ENCODE assay signal across 10 cellular contexts in genomic region chr16:56985288-56985961, GRCh38. TPM values are rescaled to one million over a fixed set of nuclear protein-coding genes. Genes with fewer than 3 reads are reported as not detected.
DNase-seq lines count a peak whose midpoint lies in the region; ATAC-seq and TF ChIP-seq lines count a peak whose summit lies in the region.
"Had no signal": no experiment of that assay in that cellular context is flagged by ENCODE, and none has a peak within 500 bp of the region (broad histone marks: within the 10 kb centered on the region; RNA-seq: fewer than 3 reads in every experiment).

No MANE protein-coding gene starts in this region.

- no peak overlapping the region for H3K18ac ChIP-seq in trophoblast cell (ENCODE audit: low read length)

- peaks cover 2 to 6% of the 10 kb centered on the region in 2 experiments for H3K4me1 ChIP-seq in trophoblast cell (ENCODE audit: control insufficient read depth in 1 of 2, insufficient read depth in 2 of 2, low read length in 2 of 2)

- no peak overlapping the region for H4K8ac ChIP-seq in trophoblast cell (ENCODE audit: low read depth, low read length)

- H2BK12ac ChIP-seq in trophoblast cell (ENCODE audit: low read length) = no peak overlapping the region

- H3K27me3 ChIP-seq in trophoblast cell (ENCODE audit: insufficient read depth, low read length) = peaks cover 24% of the 10 kb centered on the region
- H3K27me3 ChIP-seq: neutrophil had no signal

- H4K91ac ChIP-seq in trophoblast cell (ENCODE audit: low read depth, low read length) = no peak overlapping the region

- H3K14ac ChIP-seq in trophoblast cell (ENCODE audit: low read length) = no peak overlapping the region

- no peak overlapping the region for H2BK5ac ChIP-seq in trophoblast cell (ENCODE audit: low read depth, low read length, poor library complexity)

- peaks cover 3% of the 10 kb centered on the region for H3K9me3 ChIP-seq in trophoblast cell (ENCODE audit: insufficient read depth, low read depth, low read length)
- H3K9me3 ChIP-seq: neutrophil had no signal

- no peak overlapping the region for H3K4me2 ChIP-seq in trophoblast cell (ENCODE audit: low read length)

- H3K79me2 ChIP-seq in trophoblast cell (ENCODE audit: control insufficient read depth, insufficient read depth, low read length, poor library complexity) = no peaks in the 10 kb centered on the region

- H3K27ac ChIP-seq in RWPE1 (peak overlapping the region; percentile 68), trophoblast cell (ENCODE audit: low read depth, low read length) (no peak overlapping the region)
- H3K27ac ChIP-seq: neutrophil, SK-N-MC had no signal

- POLR2A ChIA-PET in RWPE1 (lab: Yijun Ruan, JAX; ENCODE audit: low non-redundant PET) = no interaction called here

- no peak overlapping the region for H3K4me3 ChIP-seq in epithelial cell of esophagus (ENCODE audit: low read length)
- no peak overlapping the region for H3K4me3 ChIP-seq in trophoblast cell (ENCODE audit: low read depth, low read length)
- H3K4me3 ChIP-seq: SK-N-MC had no signal

- H3K9ac ChIP-seq in trophoblast cell (ENCODE audit: low read length) = no peak overlapping the region

- peak; percentile 37 for DNase-seq in NCI-H1436 (lab: John Stamatoyannopoulos, UW)
- no peak for DNase-seq in NCI-H1436 treated with DMSO at 0.1 percent for 48 hours (lab: John Stamatoyannopoulos, UW)
- peak; percentile 92 for DNase-seq in RWPE1 (ENCODE audit: low spot score)
- DNase-seq in epithelial cell of esophagus (ENCODE audit: low read depth) = peak; percentile 91
- peak; percentile 52 to 60 for DNase-seq in trophoblast cell
- no peak for DNase-seq in RPMI8226

- H2AK5ac ChIP-seq in trophoblast cell (ENCODE audit: low read length) = no peak overlapping the region

- H2AFZ ChIP-seq in trophoblast cell (ENCODE audit: insufficient read depth, low read length, poor library complexity) = no peak overlapping the region

- no peak overlapping the region for H2BK120ac ChIP-seq in trophoblast cell (ENCODE audit: insufficient read depth, low read length, poor library complexity)

- WGBS in trophoblast cell (ENCODE audit: extremely low coverage, insufficient coverage, insufficient read length) = no CpG with 5 or more reads among the region's 7 CpGs

- TF ChIP-seq CTCF in RWPE1 (conservative IDR thresholded peaks at IDR 0.05; ENCODE audit: low read depth) (no peak), epithelial cell of esophagus (IDR thresholded peaks at IDR 0.05; ENCODE audit: insufficient read depth, low read depth, low read length, missing control alignments) (no peak)

- CTCF ChIA-PET in RWPE1 (lab: Yijun Ruan, JAX) = no interaction called here

- no peaks in the 10 kb centered on the region for H3K36me3 ChIP-seq in trophoblast cell (ENCODE audit: control insufficient read depth in 1 of 2, insufficient read depth in 2 of 2, low read length in 2 of 2)
- H3K36me3 ChIP-seq: neutrophil had no signal

- H3K79me1 ChIP-seq in trophoblast cell (ENCODE audit: low read length) = no peaks in the 10 kb centered on the region

- no peak overlapping the region for H4K12ac ChIP-seq in trophoblast cell (ENCODE audit: low read depth, low read length)

- no peak overlapping the region for H3K4ac ChIP-seq in trophoblast cell (ENCODE audit: low read depth, low read length)

- ATAC-seq in HG02759 (IDR thresholded peaks at IDR 0.05; ENCODE audit: unreplicated experiment) = no peak
- no peak for ATAC-seq in HG03565 (IDR thresholded peaks at IDR 0.05; ENCODE audit: unreplicated experiment)

- no peak overlapping the region for H3K23ac ChIP-seq in trophoblast cell (ENCODE audit: low read length)

RNA-seq across cellular contexts. Expression of gene NLRC5, which starts 3.9 kb away (rescaled TPM):
- 0.08 and 0.11 TPM in 2 replicates for polyA plus RNA-seq in trophoblast cell (2013)

RNA-seq across cellular contexts. Expression of gene CETP, which starts 23.7 kb away (rescaled TPM):
- 0.07 and 0.12 TPM in 2 replicates for polyA plus RNA-seq in trophoblast cell (2013)

RNA-seq across cellular contexts. Expression of gene HERPUD1, which starts 53.5 kb away (rescaled TPM):
- polyA plus RNA-seq in trophoblast cell (2013) = 252 and 267 TPM in 2 replicates

Comparison
In these comparisons a context has a peak if more than half of its experiments do, and no peak if none do; other contexts are left out.
1. DNase-seq: peak in NCI-H1436 (single experiment), RWPE1 (single experiment), epithelial cell of esophagus (single experiment) and trophoblast cell (2 of 2); none in NCI-H1436 treated with DMSO at 0.1 percent for 48 hours (single experiment) and RPMI8226 (single experiment).